24 cellular contexts compared by ENCODE assay signal in the genomic region with DNA sequence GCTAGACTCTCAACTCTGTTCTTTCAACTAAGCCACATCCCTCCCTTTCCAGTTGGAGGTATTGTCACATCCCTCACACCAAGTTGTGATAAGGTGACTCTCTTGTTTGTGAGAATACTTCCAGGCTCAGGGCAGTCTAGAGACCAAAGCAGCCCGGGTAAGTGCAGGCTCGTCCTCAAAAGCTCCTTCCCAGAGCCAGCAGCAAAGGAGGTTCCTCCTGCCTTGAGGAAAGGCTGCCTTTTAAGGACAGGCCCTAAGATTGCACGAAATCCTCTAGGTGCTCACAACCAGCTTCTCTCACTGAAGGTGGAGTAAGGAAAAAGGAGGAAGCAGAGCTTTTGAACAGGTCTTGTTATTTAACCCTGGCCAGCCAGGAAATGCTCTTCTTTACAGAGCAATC.
"Had no signal": no experiment of that assay in that cellular context is flagged by ENCODE, and none has a peak within 500 bp of the region (broad histone marks: within the 10 kb centered on the region; RNA-seq: fewer than 3 reads in every experiment).

No MANE protein-coding gene starts in this region.

- H3K27ac ChIP-seq: brain microvascular endothelial cell, KMS-11, SJSA1 had no signal

- H3K27me3 Mint-ChIP-seq: activated CD4-positive, alpha-beta T cell treated with anti-CD3 and anti-CD28 coated beads for 36 hours; activated CD8-positive, alpha-beta T cell treated with anti-CD3 and anti-CD28 coated beads for 36 hours; activated naive CD4-positive, alpha-beta T cell treated with anti-CD3 and anti-CD28 coated beads, Interleukin-2, amount 10 ng/mL, durations not matched to agents 7 days and 5 days; activated naive CD8-positive, alpha-beta T cell treated with anti-CD3 and anti-CD28 coated beads for 36 hours had no signal

- H3K4me1 Mint-ChIP-seq: activated CD4-positive, alpha-beta T cell treated with anti-CD3 and anti-CD28 coated beads for 36 hours; activated naive CD4-positive, alpha-beta T cell treated with anti-CD3 and anti-CD28 coated beads, Interleukin-2, amount 10 ng/mL, durations not matched to agents 7 days and 5 days; activated naive CD8-positive, alpha-beta T cell treated with anti-CD3 and anti-CD28 coated beads for 36 hours had no signal

- H3K9ac ChIP-seq: KMS-11 had no signal

- H3K9me3 Mint-ChIP-seq: activated CD8-positive, alpha-beta T cell treated with anti-CD3 and anti-CD28 coated beads for 36 hours; activated naive CD4-positive, alpha-beta T cell treated with anti-CD3 and anti-CD28 coated beads, Interleukin-2, amount 10 ng/mL, durations not matched to agents 7 days and 5 days; activated naive CD8-positive, alpha-beta T cell treated with anti-CD3 and anti-CD28 coated beads for 36 hours; activated T-cell treated with anti-CD3 and anti-CD28 coated beads, Interleukin-2, amount 50 U/mL, for 72 hours; activated T-helper 2 cell treated with anti-CD3 and anti-CD28 coated beads, Interferon-gamma antibody, Interleukin-2, Interleukin-4, amounts not matched to agents 10 μg/mL and 5 μg/mL and 100 μg/mL, durations not matched to agents 14 hours and 24 hours and 36 hours had no signal

- H3K4me3 Mint-ChIP-seq: activated CD4-positive, alpha-beta T cell treated with anti-CD3 and anti-CD28 coated beads for 36 hours; activated CD8-positive, alpha-beta T cell treated with anti-CD3 and anti-CD28 coated beads for 36 hours; activated naive CD4-positive, alpha-beta T cell treated with anti-CD3 and anti-CD28 coated beads, Interleukin-2, amount 10 ng/mL, durations not matched to agents 7 days and 5 days; activated naive CD8-positive, alpha-beta T cell treated with anti-CD3 and anti-CD28 coated beads for 36 hours; activated T-cell treated with anti-CD3 and anti-CD28 coated beads, Interleukin-2, amount 50 U/mL, for 72 hours had no signal

- H3K36me3 ChIP-seq: brain microvascular endothelial cell, SJSA1 had no signal

- FAIRE-seq: RCC 7860 had no signal

- H3K4me3 ChIP-seq: SJSA1 had no signal

- ATAC-seq: activated CD4-positive, alpha-beta T cell treated with anti-CD3 and anti-CD28 coated beads for 36 hours; activated CD8-positive, alpha-beta T cell treated with anti-CD3 and anti-CD28 coated beads for 36 hours; activated T-cell treated with anti-CD3 and anti-CD28 coated beads, Interleukin-2, amount 50 U/mL, for 72 hours; PC-3; SK-N-SH treated with all-trans-retinoic acid at 6 μM for 48 hours had no signal

- DNase-seq: activated CD4-positive, alpha-beta T cell treated with anti-CD3 and anti-CD28 coated beads for 36 hours; activated CD4-positive, alpha-beta T cell treated with anti-CD3 and anti-CD28 coated beads, Interleukin-2, amount 50 U/mL, for 1 hour; activated CD4-positive, CD25-positive, alpha-beta regulatory T cell; activated CD8-positive, alpha-beta memory T cell treated with anti-CD3 and anti-CD28 coated beads, Interleukin-2, amount 50 U/mL, for 4 hours; activated CD8-positive, alpha-beta T cell treated with anti-CD3 and anti-CD28 coated beads for 36 hours; activated gamma-delta T cell treated with Interleukin-2 at 50 U/mL for 16 hours; activated naive CD4-positive, alpha-beta T cell treated with anti-CD3 and anti-CD28 coated beads, Interleukin-2, amount 10 ng/mL, durations not matched to agents 7 days and 5 days; activated naive CD8-positive, alpha-beta T cell treated with anti-CD3 and anti-CD28 coated beads for 36 hours; activated T-cell treated with anti-CD3 and anti-CD28 coated beads, Interleukin-2, amount 50 U/mL, for 72 hours; brain microvascular endothelial cell; cerebellar nuclear complex; NCI-H1092; NCI-H2029; NCI-H345; NCI-H510A; NCI-H526 treated with DMSO at 0.1 percent for 48 hours; PC-3; SHP77; SW 1271 had no signal

- H3K36me3 Mint-ChIP-seq: activated naive CD4-positive, alpha-beta T cell treated with anti-CD3 and anti-CD28 coated beads, Interleukin-2, amount 10 ng/mL, durations not matched to agents 7 days and 5 days; activated naive CD8-positive, alpha-beta T cell treated with anti-CD3 and anti-CD28 coated beads for 36 hours had no signal

- H3K9me3 ChIP-seq: SJSA1 had no signal

- H3K4me1 ChIP-seq: SJSA1 had no signal

- H3K27ac Mint-ChIP-seq: activated CD4-positive, alpha-beta T cell treated with anti-CD3 and anti-CD28 coated beads for 36 hours; activated CD8-positive, alpha-beta T cell treated with anti-CD3 and anti-CD28 coated beads for 36 hours; activated naive CD4-positive, alpha-beta T cell treated with anti-CD3 and anti-CD28 coated beads, Interleukin-2, amount 10 ng/mL, durations not matched to agents 7 days and 5 days; activated naive CD8-positive, alpha-beta T cell treated with anti-CD3 and anti-CD28 coated beads for 36 hours; activated T-cell treated with anti-CD3 and anti-CD28 coated beads, Interleukin-2, amount 50 U/mL, for 72 hours; activated T-helper 2 cell treated with anti-CD3 and anti-CD28 coated beads, Interferon-gamma antibody, Interleukin-2, Interleukin-4, amounts not matched to agents 10 μg/mL and 5 μg/mL and 100 μg/mL, durations not matched to agents 14 hours and 24 hours and 36 hours had no signal

- H3K4me2 ChIP-seq: KMS-11 had no signal

- H3K27me3 ChIP-seq: brain microvascular endothelial cell, SJSA1 had no signal
